ENCODE assay signal across 14 cellular contexts in the genomic region with DNA sequence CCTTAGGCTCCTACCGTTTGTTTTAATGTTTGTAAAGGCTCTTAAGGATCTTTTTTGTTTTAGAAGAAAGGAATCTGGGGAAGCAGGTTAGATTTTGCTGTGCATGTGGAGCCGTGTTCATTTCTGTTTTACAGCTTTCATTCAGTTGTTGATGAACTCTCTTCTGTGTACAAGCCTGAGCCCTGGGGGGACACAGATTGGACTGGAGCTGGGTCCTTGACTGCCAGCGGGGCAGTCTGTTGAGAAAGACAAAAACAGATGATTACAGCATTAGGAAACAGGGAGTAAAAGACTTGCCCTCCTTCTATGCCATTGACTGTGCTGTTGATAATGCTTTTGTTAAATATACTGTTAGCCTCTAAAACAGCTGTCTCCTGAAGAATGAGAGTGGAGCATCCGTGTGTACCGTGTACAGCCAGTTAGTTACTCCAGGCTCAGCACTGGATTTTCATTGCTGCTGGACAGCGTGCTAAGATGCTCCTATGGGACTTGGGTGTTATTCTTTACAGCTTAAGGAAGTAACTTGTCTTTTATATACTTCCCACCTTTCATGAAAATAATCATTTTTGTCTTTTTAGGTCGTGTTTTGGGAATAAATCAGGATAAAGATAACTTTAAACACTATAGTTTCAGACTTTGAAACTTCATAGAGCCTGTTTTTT. TPM values are rescaled to one million over a fixed set of nuclear protein-coding genes. Genes with fewer than 3 reads are reported as not detected.
A peak's percentile ranks its signal among the peaks of the same experiment; 100 is the strongest.
DNase-seq lines count a peak whose midpoint lies in the region; ATAC-seq, FAIRE-seq and TF ChIP-seq lines count a peak whose summit lies in the region.
"Had no signal": no experiment of that assay in that cellular context is flagged by ENCODE, and none has a peak within 500 bp of the region (broad histone marks: within the 10 kb centered on the region; RNA-seq: fewer than 3 reads in every experiment).

No MANE protein-coding gene starts in this region.

- H4K8ac ChIP-seq in mesenchymal stem cell (ENCODE audit: low read length) = no peak overlapping the region

- H3K79me1 ChIP-seq in mesenchymal stem cell (replicated peaks; ENCODE audit: low read length, poor library complexity, severe bottlenecking) = peaks cover 14% of the 10 kb centered on the region

- no peak overlapping the region for H3K4ac ChIP-seq in mesenchymal stem cell (ENCODE audit: low read depth in 1 of 2, low read length in 2 of 2)

- WGBS in HepG2 (ENCODE audit: low lambda C conversion rate) = 88% methylated on average over 7 of the region's 7 CpGs
- WGBS in right lobe of liver (ENCODE audit: insufficient coverage, low coverage, low lambda C conversion rate, missing lambda C conversion rate) = 67% methylated on average over 7 of the region's 7 CpGs
- 98% methylated on average over 5 of the region's 7 CpGs for WGBS in mesenchymal stem cell
- WGBS in upper lobe of left lung, 2 donors = 74 to 75% methylated on average over 7 of the region's 7 CpGs

- no peak for TF ChIP-seq EP300 in HepG2 (IDR thresholded peaks at IDR 0.05; ENCODE audit: low read depth in 2 of 2, low read length in 2 of 2)
- no peak for TF ChIP-seq EP300 in HepG2 (CRISPR knock-in tag; IDR thresholded peaks at IDR 0.05; ENCODE audit: borderline replicate concordance)
- no peak for TF ChIP-seq EP300 in upper lobe of left lung (IDR thresholded peaks at IDR 0.05)

- no peak for DNase-seq in HepG2 (ENCODE audit: low spot score)
- DNase-seq in right lobe of liver = no peak
- DNase-seq in WTC11 (ENCODE audit: low spot score) = no peak
- peak; percentile 26 for DNase-seq in mesenchymal stem cell
- no peak for DNase-seq in vagina (ENCODE audit: extremely low spot score in 2 of 2)
- no peak for DNase-seq in NCI-H1105 (lab: John Stamatoyannopoulos, UW)
- no peak for DNase-seq in DMS153 treated with DMSO at 0.1 percent for 48 hours (lab: John Stamatoyannopoulos, UW; ENCODE audit: unreplicated experiment)
- no peak for DNase-seq in upper lobe of left lung
- DNase-seq: retina had no signal

- H3K27me3 Mint-ChIP-seq in WTC11 (ENCODE audit: low read depth) = peaks cover 3% of the 10 kb centered on the region; the same call in 1 of the 2 replicates

- no peak overlapping the region for H2BK15ac ChIP-seq in mesenchymal stem cell (ENCODE audit: low read depth, poor library complexity, severe bottlenecking)

- peaks cover 24% of the 10 kb centered on the region for H3K4me1 Mint-ChIP-seq in WTC11

- H3K18ac ChIP-seq in mesenchymal stem cell (ENCODE audit: low read depth in 1 of 2, low read length in 2 of 2) = peak overlapping the region in 1 of 2 experiments; percentile 52

- H4K20me1 ChIP-seq in HepG2 (ENCODE audit: insufficient read depth, low read length) = peaks cover 54% of the 10 kb centered on the region

- no peak overlapping the region for H2BK120ac ChIP-seq in mesenchymal stem cell (ENCODE audit: low read depth, low read length)

- H3K4me2 ChIP-seq in HepG2 (ENCODE audit: low read depth, low read length) (peak overlapping the region; percentile 90), mesenchymal stem cell (ENCODE audit: low read length, poor library complexity, severe bottlenecking) (no peak overlapping the region)
- H3K4me2 ChIP-seq: neural progenitor cell had no signal

- H3K79me2 ChIP-seq in HepG2 (ENCODE audit: insufficient read depth, low read length) = peaks cover 66% of the 10 kb centered on the region

- H2AK5ac ChIP-seq in mesenchymal stem cell (ENCODE audit: low read length, severe bottlenecking) = no peak overlapping the region

- TF ChIP-seq POLR2A in HepG2 (IDR thresholded peaks at IDR 0.05; ENCODE audit: insufficient read depth in 1 of 2, low read depth in 2 of 2, low read length in 2 of 2) (no peak), right lobe of liver (IDR thresholded peaks at IDR 0.05) (no peak), vagina (IDR thresholded peaks at IDR 0.05) (no peak), upper lobe of left lung (IDR thresholded peaks at IDR 0.05) (no peak)

- H3K36me3 Mint-ChIP-seq in WTC11 = peaks cover 21% of the 10 kb centered on the region

- POLR2A ChIA-PET in HepG2 (lab: Yijun Ruan, JAX) (interaction anchor here (2.2 to 6.5 kb wide), 3 partner anchors 10 to 71 kb away, joined by 5 to 125 read pairs (median 16); a partner anchor contains a TSS), WTC11 (lab: Charles Lee) (no interaction called here)

- H3K9ac ChIP-seq in HepG2 (ENCODE audit: insufficient read depth, low read depth, low read length) (no peak overlapping the region), mesenchymal stem cell (ENCODE audit: low read length) (peak overlapping the region; percentile 95)
- H3K9ac ChIP-seq: neural progenitor cell had no signal

- H3K27me3 ChIP-seq in HepG2 (ENCODE audit: control insufficient read depth in 1 of 2, insufficient read depth in 2 of 2, low read length in 2 of 2) = no peaks in the 10 kb centered on the region; a peak in 1 of 5 replicates
- H3K27me3 ChIP-seq in right lobe of liver = no peaks in the 10 kb centered on the region
- no peaks in the 10 kb centered on the region for H3K27me3 ChIP-seq in mesenchymal stem cell (ENCODE audit: control insufficient read depth in 1 of 2, insufficient read depth in 1 of 2, low read length in 2 of 2)
- no peaks in the 10 kb centered on the region for H3K27me3 ChIP-seq in vagina
- no peaks in the 10 kb centered on the region for H3K27me3 ChIP-seq in upper lobe of left lung
- H3K27me3 ChIP-seq: neural progenitor cell had no signal

- no peak for ATAC-seq in HepG2
- ATAC-seq in right lobe of liver = no peak
- ATAC-seq in WTC11 = no peak
- no peak for ATAC-seq in upper lobe of left lung (ENCODE audit: low FRiP score in 2 of 2)

- H3K9me3 Mint-ChIP-seq in WTC11 = no peaks in the 10 kb centered on the region
- H3K9me3 Mint-ChIP-seq: neural progenitor cell; T-helper 1 cell treated with Interleukin-12 subunit alpha and Interleukin-12 subunit beta and Interleukin-4 antibody, amounts not matched to agents 30 μg/mL and 1 μg/mL, for 36 hours had no signal

- no peak overlapping the region for H3K23ac ChIP-seq in mesenchymal stem cell (ENCODE audit: low read length in 2 of 2)

- intact Hi-C loops in HepG2 (cut with micrococcal nuclease; ENCODE audit: unreplicated experiment) (loop anchor here (2.0 kb wide), 1 partner anchor 15 kb away; no protein-coding TSS in a partner anchor), right lobe of liver (cut with DNase I) (no loop called here), vagina (cut with DNase I) (no loop called here)

- FAIRE-seq in HepG2 (lab: Jason Lieb, UNC) = no peak
- FAIRE-seq: colon, urothelium cell line had no signal

- BruUV-seq in HepG2 (replicated peaks; lab: Mats Ljungman, UMichigan) = no TSS peak

- peak overlapping the region; percentile 26; the same call in 1 of the 2 replicates for H3K27ac Mint-ChIP-seq in WTC11
- H3K27ac Mint-ChIP-seq: neural progenitor cell had no signal

- H3K14ac ChIP-seq in mesenchymal stem cell (ENCODE audit: low read length in 2 of 2) = no peak overlapping the region

- H3K4me3 Mint-ChIP-seq in WTC11 = no peak overlapping the region

- TF ChIP-seq RAD21 in HepG2 (CRISPR knock-in tag; IDR thresholded peaks at IDR 0.05) = no peak

- no peak overlapping the region for H2AFZ ChIP-seq in HepG2 (ENCODE audit: low read length)
- no peak overlapping the region for H2AFZ ChIP-seq in mesenchymal stem cell (ENCODE audit: low read depth, low read length)
- H2AFZ ChIP-seq: neural progenitor cell had no signal

- H2BK12ac ChIP-seq in mesenchymal stem cell (ENCODE audit: low read length in 2 of 2) = peak overlapping the region in 1 of 2 experiments; percentile 72

- in situ Hi-C loops in HepG2 (cut with HindIII; ENCODE audit: extremely low pct_ligation_motif_present, low pct_unique_long_range_greater_than_20kb) = loop anchor here (25.0 kb wide), 1 partner anchor 467 kb away; a partner anchor contains a TSS

- H3K9me3 ChIP-seq in HepG2 (ENCODE audit: low read length) (no peaks in the 10 kb centered on the region), right lobe of liver (no peaks in the 10 kb centered on the region), mesenchymal stem cell (ENCODE audit: control insufficient read depth, low read length) (no peaks in the 10 kb centered on the region), vagina (no peaks in the 10 kb centered on the region), upper lobe of left lung (no peaks in the 10 kb centered on the region)
- H3K9me3 ChIP-seq: Caco-2 had no signal

- H3K27ac ChIP-seq in HepG2 (ENCODE audit: extremely low read length, insufficient read depth, low read length) (no peak overlapping the region), right lobe of liver (no peak overlapping the region), mesenchymal stem cell (ENCODE audit: low read length, poor library complexity, severe bottlenecking) (no peak overlapping the region), vagina (peak overlapping the region; percentile 34), upper lobe of left lung (no peak overlapping the region)
- H3K27ac ChIP-seq: neural progenitor cell had no signal

- H3K4me3 ChIP-seq in HepG2 (replicated peaks in 1 of 3; ENCODE audit: insufficient read depth in 1 of 3, low read depth in 2 of 3, low read length in 3 of 3) = no peak overlapping the region
- H3K4me3 ChIP-seq in right lobe of liver = no peak overlapping the region
- peak overlapping the region in 1 of 2 experiments; percentile 17 for H3K4me3 ChIP-seq in mesenchymal stem cell (ENCODE audit: insufficient read depth in 1 of 2, low read depth in 1 of 2, low read length in 2 of 2)
- H3K4me3 ChIP-seq in vagina = no peak overlapping the region
- no peak overlapping the region for H3K4me3 ChIP-seq in upper lobe of left lung
- H3K4me3 ChIP-seq: neural progenitor cell had no signal

- peaks cover 35% of the 10 kb centered on the region for H3K4me1 ChIP-seq in HepG2 (ENCODE audit: insufficient read depth, low read length)
- peaks cover 0 to 27% (median 9%) of the 10 kb centered on the region in 4 donors for H3K4me1 ChIP-seq in right lobe of liver
- H3K4me1 ChIP-seq in mesenchymal stem cell (ENCODE audit: control insufficient read depth, insufficient read depth, low read depth, low read length) = peaks cover 14% of the 10 kb centered on the region
- H3K4me1 ChIP-seq in vagina = peaks cover 41% of the 10 kb centered on the region
- peaks cover 17 to 37% (median 27%) of the 10 kb centered on the region in 4 donors for H3K4me1 ChIP-seq in upper lobe of left lung

- no peak for TF ChIP-seq CTCF in HepG2 (CRISPR knock-in tag; IDR thresholded peaks at IDR 0.05)
- TF ChIP-seq CTCF in right lobe of liver (IDR thresholded peaks at IDR 0.05) = no peak
- TF ChIP-seq CTCF in WTC11 (IDR thresholded peaks at IDR 0.05) = no peak
- no peak for TF ChIP-seq CTCF in vagina (IDR thresholded peaks at IDR 0.05)
- no peak for TF ChIP-seq CTCF in upper lobe of left lung (IDR thresholded peaks at IDR 0.05)

- peaks cover 9 to 25% of the 10 kb centered on the region in 2 experiments for H3K36me3 ChIP-seq in HepG2 (replicated peaks in 1 of 2; ENCODE audit: control insufficient read depth in 1 of 2, insufficient read depth in 2 of 2, low read length in 2 of 2)
- H3K36me3 ChIP-seq in right lobe of liver = peaks cover 0 to 15% (median 8%) of the 10 kb centered on the region in 4 donors
- peaks cover 10 to 23% of the 10 kb centered on the region in 2 experiments for H3K36me3 ChIP-seq in mesenchymal stem cell (ENCODE audit: control insufficient read depth in 1 of 2, insufficient read depth in 2 of 2, low read depth in 1 of 2, low read length in 2 of 2)
- peaks cover 0 to 12% of the 10 kb centered on the region in 2 donors for H3K36me3 ChIP-seq in vagina
- peaks cover 7 to 19% (median 12%) of the 10 kb centered on the region in 4 donors for H3K36me3 ChIP-seq in upper lobe of left lung
- H3K36me3 ChIP-seq: neural progenitor cell had no signal

- CTCF ChIA-PET in HepG2 (lab: Yijun Ruan, JAX; ENCODE audit: low intra/inter-chr PET ratio, low total read pairs) (interaction anchor here (0.8 to 2.5 kb wide), 3 partner anchors 70 to 97 kb away, joined by 3 to 12 read pairs (median 9); a partner anchor contains a TSS), WTC11 (lab: Charles Lee) (interaction anchor here (0.8 to 2.4 kb wide), 8 partner anchors 11 to 241 kb away, joined by 3 to 20 read pairs (median 6); a partner anchor contains a TSS)

- no peak overlapping the region for H4K91ac ChIP-seq in mesenchymal stem cell (ENCODE audit: low read length)

- H2BK5ac ChIP-seq in mesenchymal stem cell (ENCODE audit: low read depth, low read length, poor library complexity, severe bottlenecking) = no peak overlapping the region

RNA-seq across cellular contexts. Expression of a gene that starts 3.2 kb away (rescaled TPM):
- 15.7 and 30.6 TPM in 2 replicates for total RNA-seq in HepG2 (2016; rRNA removed; fragmentation: Illumina TruSeq; extraction: Trizol)
- 5.5 and 7.0 TPM in 2 replicates for total RNA-seq in HepG2 (2016; cell fraction: cytosol; rRNA removed; fragmentation: Illumina TruSeq; extraction: Trizol; ENCODE audit: low read depth)
- total RNA-seq in HepG2 (2016; cell fraction: insoluble cytoplasmic fraction; rRNA removed; fragmentation: Illumina TruSeq; extraction: Trizol) = 15.9 and 27.1 TPM in 2 replicates
- total RNA-seq in HepG2 (2016; cell fraction: membrane; rRNA removed; fragmentation: Illumina TruSeq; extraction: Trizol) = 24.8 and 26.3 TPM in 2 replicates
- 22.0 and 22.3 TPM in 2 replicates for total RNA-seq in HepG2 (2016; cell fraction: nucleus; rRNA removed; fragmentation: Illumina TruSeq; extraction: Trizol)
- polyA plus RNA-seq in HepG2 (2011; rRNA removed) = 37.4 and 37.9 TPM in 2 replicates
- polyA plus RNA-seq in HepG2 (2011; cell fraction: cytosol; rRNA removed) = 18.1 and 36.3 TPM in 2 replicates
- 15.1 and 23.4 TPM in 2 replicates for polyA plus RNA-seq in HepG2 (2011; cell fraction: nucleus; rRNA removed)
- polyA plus RNA-seq in HepG2 (2012) = 68.5 and 98.3 TPM in 2 replicates
- 9.9 and 13.1 TPM in 2 replicates for polyA plus RNA-seq in HepG2 (2016; cell fraction: cytosol; fragmentation: Illumina TruSeq; extraction: Trizol; ENCODE audit: low read depth)
- 65.5 and 71.9 TPM in 2 replicates for polyA plus RNA-seq in HepG2 (2016; cell fraction: insoluble cytoplasmic fraction; fragmentation: Illumina TruSeq; extraction: Trizol; ENCODE audit: low read depth)
- polyA plus RNA-seq in HepG2 (2016; cell fraction: membrane; fragmentation: Illumina TruSeq; extraction: Trizol; ENCODE audit: low read depth) = 26.7 and 27.4 TPM in 2 replicates
- polyA plus RNA-seq in HepG2 (2016; cell fraction: nucleus; fragmentation: Illumina TruSeq; extraction: Trizol; ENCODE audit: insufficient read depth, low read depth) = 42.6 and 45.0 TPM in 2 replicates
- 13.2 and 15.8 TPM in 2 replicates for polyA minus RNA-seq in HepG2 (2011; rRNA and poly(A)+ RNA removed; ENCODE audit: low replicate concordance)
- 22.2 and 35.4 TPM in 2 replicates for polyA minus RNA-seq in HepG2 (2011; cell fraction: cytosol; rRNA and poly(A)+ RNA removed)
- 23.0 and 32.7 TPM in 2 replicates for polyA minus RNA-seq in HepG2 (2011; cell fraction: nucleus; rRNA and poly(A)+ RNA removed)
- total RNA-seq in right lobe of liver = 10 to 100 TPM; 16.5 to 48.8 (median 25.6) TPM
- total RNA-seq in WTC11 (2021) = 40.1 to 46.9 TPM (median 43.2 TPM) in 3 replicates
- 102 TPM for polyA plus RNA-seq in mesenchymal stem cell (2013, experiment 1 of 2)
- polyA plus RNA-seq in mesenchymal stem cell (2013, experiment 2 of 2) = 105 TPM
- total RNA-seq in vagina = 44.9 TPM
- total RNA-seq in upper lobe of left lung = 10 to 100 TPM; 32.5 to 64.2 (median 54.2) TPM

RNA-seq across cellular contexts. Expression of a gene that starts 11.7 kb away (rescaled TPM):
- total RNA-seq in HepG2 (2016; rRNA removed; fragmentation: Illumina TruSeq; extraction: Trizol) = 81.3 and 92.4 TPM in 2 replicates
- total RNA-seq in HepG2 (2016; cell fraction: cytosol; rRNA removed; fragmentation: Illumina TruSeq; extraction: Trizol; ENCODE audit: low read depth) = 18.3 and 22.9 TPM in 2 replicates
- total RNA-seq in HepG2 (2016; cell fraction: insoluble cytoplasmic fraction; rRNA removed; fragmentation: Illumina TruSeq; extraction: Trizol) = 64.5 and 91.5 TPM in 2 replicates
- 33.7 and 38.0 TPM in 2 replicates for total RNA-seq in HepG2 (2016; cell fraction: membrane; rRNA removed; fragmentation: Illumina TruSeq; extraction: Trizol)
- total RNA-seq in HepG2 (2016; cell fraction: nucleus; rRNA removed; fragmentation: Illumina TruSeq; extraction: Trizol) = 94.4 and 107 TPM in 2 replicates
- polyA plus RNA-seq in HepG2 (2011; rRNA removed) = 101 and 118 TPM in 2 replicates
- 51.6 and 63.1 TPM in 2 replicates for polyA plus RNA-seq in HepG2 (2011; cell fraction: cytosol; rRNA removed)
- polyA plus RNA-seq in HepG2 (2011; cell fraction: nucleus; rRNA removed) = 393 and 579 TPM in 2 replicates
- 75.5 and 101 TPM in 2 replicates for polyA plus RNA-seq in HepG2 (2012)
- 6.1 and 6.4 TPM in 2 replicates for polyA plus RNA-seq in HepG2 (2016; cell fraction: cytosol; fragmentation: Illumina TruSeq; extraction: Trizol; ENCODE audit: low read depth)
- 57.9 and 71.3 TPM in 2 replicates for polyA plus RNA-seq in HepG2 (2016; cell fraction: insoluble cytoplasmic fraction; fragmentation: Illumina TruSeq; extraction: Trizol; ENCODE audit: low read depth)
- 18.2 and 18.3 TPM in 2 replicates for polyA plus RNA-seq in HepG2 (2016; cell fraction: membrane; fragmentation: Illumina TruSeq; extraction: Trizol; ENCODE audit: low read depth)
- 256 and 269 TPM in 2 replicates for polyA plus RNA-seq in HepG2 (2016; cell fraction: nucleus; fragmentation: Illumina TruSeq; extraction: Trizol; ENCODE audit: insufficient read depth, low read depth)
- 29.6 and 164 TPM in 2 replicates for polyA minus RNA-seq in HepG2 (2011; rRNA and poly(A)+ RNA removed; ENCODE audit: low replicate concordance)
- 53.4 and 63.9 TPM in 2 replicates for polyA minus RNA-seq in HepG2 (2011; cell fraction: cytosol; rRNA and poly(A)+ RNA removed)
- polyA minus RNA-seq in HepG2 (2011; cell fraction: nucleus; rRNA and poly(A)+ RNA removed) = 202 and 208 TPM in 2 replicates
- 10 to 100 TPM; 20.6 to 56.9 (median 31.1) TPM for total RNA-seq in right lobe of liver
- 20.8 to 24.2 TPM (median 22.6 TPM) in 3 replicates for total RNA-seq in WTC11 (2021)
- 14.6 TPM for polyA plus RNA-seq in mesenchymal stem cell (2013, experiment 1 of 2)
- polyA plus RNA-seq in mesenchymal stem cell (2013, experiment 2 of 2) = 15.2 TPM
- 93.3 TPM for total RNA-seq in vagina
- 100 to 1,000 TPM in 1 of 6 donors, 10 to 100 TPM in 5; 15.9 to 103 (median 31.4) TPM for total RNA-seq in upper lobe of left lung
